12 cellular contexts compared by ENCODE assay signal in the genomic region with DNA sequence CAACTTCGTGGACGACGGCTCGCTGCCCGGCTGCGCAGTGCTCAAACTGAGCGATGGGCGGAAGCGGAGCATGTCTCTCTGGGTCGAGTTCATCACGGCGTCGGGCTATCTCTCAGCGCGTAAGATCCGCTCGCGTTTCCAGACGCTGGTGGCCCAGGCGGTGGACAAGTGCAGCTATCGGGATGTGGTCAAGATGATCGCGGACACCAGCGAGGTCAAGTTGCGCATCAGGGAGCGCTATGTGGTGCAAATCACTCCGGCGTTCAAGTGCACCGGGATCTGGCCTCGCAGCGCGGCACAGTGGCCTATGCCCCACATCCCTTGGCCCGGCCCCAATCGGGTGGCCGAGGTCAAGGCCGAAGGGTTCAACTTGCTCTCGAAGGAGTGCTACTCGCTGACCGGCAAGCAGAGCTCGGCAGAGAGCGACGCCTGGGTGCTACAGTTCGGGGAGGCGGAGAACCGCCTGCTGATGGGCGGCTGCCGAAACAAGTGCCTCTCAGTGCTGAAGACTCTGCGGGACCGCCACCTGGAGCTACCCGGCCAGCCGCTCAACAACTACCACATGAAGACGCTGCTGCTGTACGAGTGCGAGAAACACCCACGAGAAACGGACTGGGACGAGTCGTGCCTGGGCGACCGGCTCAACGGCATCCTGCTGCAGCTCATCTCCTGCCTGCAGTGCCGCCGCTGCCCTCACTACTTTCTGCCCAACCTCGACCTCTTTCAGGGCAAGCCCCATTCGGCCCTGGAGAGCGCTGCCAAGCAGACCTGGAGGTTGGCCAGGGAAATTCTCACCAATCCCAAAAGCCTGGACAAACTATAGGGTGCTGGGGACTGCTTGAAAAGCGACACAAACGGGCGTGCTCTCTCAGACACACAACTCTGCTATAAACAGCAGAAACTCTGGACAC. TPM values are rescaled to one million over a fixed set of nuclear protein-coding genes. Genes with fewer than 3 reads are reported as not detected.
DNase-seq lines count a peak whose midpoint lies in the region; ATAC-seq, FAIRE-seq and TF ChIP-seq lines count a peak whose summit lies in the region.
"Had no signal": no experiment of that assay in that cellular context is flagged by ENCODE, and none has a peak within 500 bp of the region (broad histone marks: within the 10 kb centered on the region; RNA-seq: fewer than 3 reads in every experiment).

No MANE protein-coding gene starts in this region.

- peak overlapping the region; percentile 87 for H3K4me3 Mint-ChIP-seq in astrocyte (ENCODE audit: unreplicated experiment)
- peak overlapping the region; percentile 99 for H3K4me3 Mint-ChIP-seq in osteocyte (ENCODE audit: unreplicated experiment)
- H3K4me3 Mint-ChIP-seq: memory B cell had no signal

- H3K4me1 Mint-ChIP-seq in astrocyte (ENCODE audit: low read depth, unreplicated experiment): peaks cover 10% of the 10 kb centered on the region
- H3K4me1 Mint-ChIP-seq in osteocyte (ENCODE audit: unreplicated experiment): peaks cover 37% of the 10 kb centered on the region
- H3K4me1 Mint-ChIP-seq: memory B cell had no signal

- H3K4me2 ChIP-seq in astrocyte (ENCODE audit: low read length) (peak overlapping the region; percentile 94), PC-3 (ENCODE audit: low read length) (no peak overlapping the region)
- H3K4me2 ChIP-seq: KMS-11 had no signal

- DNase-seq in BJ (ENCODE audit: low read depth) (no peak), astrocyte (ENCODE audit: low read depth) (peak; percentile 44), right cardiac atrium (peak; percentile 36 to 63 (median 61)), osteocyte (ENCODE audit: extremely low spot score, unreplicated experiment) (no peak), UCSD-AML1 (lab: John Stamatoyannopoulos, UW; ENCODE audit: unreplicated experiment) (no peak), PC-3 (no peak)
- no peak for DNase-seq in activated CD4-positive, alpha-beta T cell treated with anti-CD3 and anti-CD28 coated beads, Interleukin-2, amount 50 U/mL, for 1 hour
- DNase-seq in activated naive CD4-positive, alpha-beta T cell (lab: John Stamatoyannopoulos, UW): no peak
- DNase-seq: activated CD4-positive, CD25-positive, alpha-beta regulatory T cell treated with anti-CD3 and anti-CD28 coated beads, Interleukin-2, amount 50 U/mL, for 72 hours had no signal

- H3K27me3 Mint-ChIP-seq in astrocyte (ENCODE audit: low read depth, unreplicated experiment) (peaks cover 22% of the 10 kb centered on the region), osteocyte (ENCODE audit: unreplicated experiment) (no peaks in the 10 kb centered on the region)
- H3K27me3 Mint-ChIP-seq: memory B cell had no signal

- peaks cover 11% of the 10 kb centered on the region for H3K79me2 ChIP-seq in astrocyte (ENCODE audit: insufficient read depth, low read length)
- no peaks in the 10 kb centered on the region for H3K79me2 ChIP-seq in PC-3 (ENCODE audit: low read length)

- FAIRE-seq in astrocyte (lab: Jason Lieb, UNC): no peak

- H3K9ac ChIP-seq in astrocyte (ENCODE audit: low read length) (peak overlapping the region; percentile 77), PC-3 (ENCODE audit: low read length) (no peak overlapping the region)
- H3K9ac ChIP-seq: KMS-11 had no signal

- BruUV-seq in PC-3 (replicated peaks; lab: Mats Ljungman, UMichigan): no TSS peak

- H3K9me2 ChIP-seq in PC-3 (replicated peaks; ENCODE audit: low read length): no peaks in the 10 kb centered on the region

- TF ChIP-seq CTCF in BJ (IDR thresholded peaks at IDR 0.05; ENCODE audit: insufficient read depth, low read depth, low read length): no peak
- TF ChIP-seq CTCF in astrocyte (IDR thresholded peaks at IDR 0.05; ENCODE audit: insufficient read depth, low read depth, low read length): no peak
- no peak for TF ChIP-seq CTCF in osteocyte (IDR thresholded peaks at IDR 0.05)
- no peak for TF ChIP-seq CTCF in PC-3 (conservative IDR thresholded peaks at IDR 0.05; ENCODE audit: low read depth, low read length)

- no peaks in the 10 kb centered on the region for H4K20me1 ChIP-seq in astrocyte (ENCODE audit: insufficient read depth, low read length)
- H4K20me1 ChIP-seq in PC-3 (ENCODE audit: low read length): no peaks in the 10 kb centered on the region

- H3K27ac Mint-ChIP-seq in astrocyte (ENCODE audit: unreplicated experiment) (peak overlapping the region; percentile 53), osteocyte (ENCODE audit: unreplicated experiment) (peak overlapping the region; percentile 98)
- H3K27ac Mint-ChIP-seq: memory B cell had no signal

- H3K4me1 ChIP-seq in astrocyte (ENCODE audit: insufficient read depth, low read length): peaks cover 11% of the 10 kb centered on the region
- H3K4me1 ChIP-seq in right cardiac atrium (ENCODE audit: control insufficient read depth, insufficient read depth, low read length): no peaks in the 10 kb centered on the region
- H3K4me1 ChIP-seq in PC-3 (ENCODE audit: insufficient read depth, low read length): no peaks in the 10 kb centered on the region

- 31% methylated on average over 69 of the region's 69 CpGs for WGBS in right cardiac atrium

- H3K36me3 ChIP-seq in BJ (ENCODE audit: control insufficient read depth, insufficient read depth, low read length) (no peaks in the 10 kb centered on the region), astrocyte (ENCODE audit: insufficient read depth, low read length) (no peaks in the 10 kb centered on the region), PC-3 (ENCODE audit: low read depth, low read length) (no peaks in the 10 kb centered on the region; the same call in 1 of the 2 replicates)
- H3K36me3 ChIP-seq: HAP-1 had no signal

- intact Hi-C loops in right cardiac atrium (cut with DNase I) (no loop called here), PC-3 (cut with micrococcal nuclease) (no loop called here)

- CTCF ChIA-PET in BJ (lab: Yijun Ruan, JAX): no interaction called here
- CTCF ChIA-PET in PC-3 (lab: Charles Lee): no interaction called here

- H3K9me3 ChIP-seq in astrocyte (ENCODE audit: insufficient read depth, low read depth, low read length) (no peaks in the 10 kb centered on the region), right cardiac atrium (ENCODE audit: control insufficient read depth, low read length) (no peaks in the 10 kb centered on the region), PC-3 (ENCODE audit: low read length) (no peaks in the 10 kb centered on the region)
- H3K9me3 ChIP-seq: HAP-1 had no signal

- POLR2A ChIA-PET in BJ (lab: Charles Lee) (no interaction called here), PC-3 (lab: Charles Lee; ENCODE audit: unreplicated experiment) (no interaction called here)

- H3K36me3 Mint-ChIP-seq in astrocyte (ENCODE audit: low read depth, unreplicated experiment) (peaks cover 2% of the 10 kb centered on the region), osteocyte (ENCODE audit: unreplicated experiment) (peaks cover 22% of the 10 kb centered on the region)

- no peaks in the 10 kb centered on the region for H3F3A ChIP-seq in PC-3 (ENCODE audit: low read length, unreplicated experiment)

- peak; percentile 62 to 65 for ATAC-seq in right cardiac atrium
- ATAC-seq in PC-3: no peak

- H3K27me3 ChIP-seq in BJ (ENCODE audit: control insufficient read depth, insufficient read depth, low read length): no peaks in the 10 kb centered on the region
- peaks cover 5% of the 10 kb centered on the region for H3K27me3 ChIP-seq in astrocyte (ENCODE audit: insufficient read depth, low read length)
- no peaks in the 10 kb centered on the region for H3K27me3 ChIP-seq in right cardiac atrium (ENCODE audit: control insufficient read depth, insufficient read depth)
- no peaks in the 10 kb centered on the region for H3K27me3 ChIP-seq in PC-3 (ENCODE audit: low read length)

- H3K4me3 ChIP-seq in BJ (ENCODE audit: low read depth, low read length) (peak overlapping the region; percentile 4; the same call in 1 of the 2 replicates), astrocyte (ENCODE audit: insufficient read depth, low read depth, low read length) (peak overlapping the region; percentile 84), right cardiac atrium (ENCODE audit: low read length) (peak overlapping the region; percentile 11), PC-3 (ENCODE audit: low read length) (no peak overlapping the region)
- H3K4me3 ChIP-seq: HAP-1 had no signal

- peak overlapping the region; percentile 53 for H3K27ac ChIP-seq in astrocyte (ENCODE audit: low read depth, low read length)
- no peak overlapping the region for H3K27ac ChIP-seq in right cardiac atrium (ENCODE audit: low read length)
- no peak overlapping the region for H3K27ac ChIP-seq in PC-3 (ENCODE audit: low read length)
- H3K27ac ChIP-seq: KMS-11 had no signal

- H3K9me3 Mint-ChIP-seq in astrocyte (ENCODE audit: unreplicated experiment) (no peaks in the 10 kb centered on the region), osteocyte (ENCODE audit: unreplicated experiment) (no peaks in the 10 kb centered on the region)

- peak overlapping the region; percentile 79 for H2AFZ ChIP-seq in astrocyte (ENCODE audit: low read depth, low read length)
- H2AFZ ChIP-seq in PC-3 (ENCODE audit: low read length): no peak overlapping the region

RNA-seq across cellular contexts. Expression of gene MAB21L2, which starts 1.6 kb away (rescaled TPM):
- polyA plus RNA-seq in BJ (2011; rRNA removed): not detected in 2 replicates
- not detected in 2 replicates for polyA minus RNA-seq in BJ (2011; rRNA and poly(A)+ RNA removed)
- total RNA-seq in astrocyte: 1.9 TPM in 2 replicates
- 1 to 10 TPM in 3 of 4 donors, under 1 TPM in 1; 0.31 to 4.7 (median 2.1) TPM for total RNA-seq in right cardiac atrium
- polyA plus RNA-seq in right cardiac atrium: 0.43 TPM
- total RNA-seq in osteocyte: 67.2 and 72.1 TPM in 2 replicates
- total RNA-seq in PC-3 (2014; rRNA removed): not detected in 2 replicates

Comparison
In these comparisons a context has a peak if more than half of its experiments do, and no peak if none do; other contexts are left out.
1. DNase-seq: peak in astrocyte (single experiment) and right cardiac atrium (3 of 3); none in BJ (single experiment), osteocyte (single experiment), activated CD4-positive, alpha-beta T cell treated with anti-CD3 and anti-CD28 coated beads, Interleukin-2, amount 50 U/mL, for 1 hour (single experiment), UCSD-AML1 (single experiment), activated naive CD4-positive, alpha-beta T cell (0 of 4) and PC-3 (single experiment).
2. RNA of gene MAB21L2, which starts 1.6 kb away (total RNA-seq): 67.2 to 72.1 TPM in osteocyte; 0.31 to 4.7 TPM in right cardiac atrium, 1.9 TPM in astrocyte and not detected in PC-3; every median in the first group is over 10 times any median in the second.